Comparison of ENCODE assay signal across 8 cellular contexts in genomic region chr6:11537229-11538048, GRCh38. TPM values are rescaled to one million over a fixed set of nuclear protein-coding genes. Genes with fewer than 3 reads are reported as not detected.
DNase-seq lines count a peak whose midpoint lies in the region; ATAC-seq lines count a peak whose summit lies in the region.

A gene with protein sequence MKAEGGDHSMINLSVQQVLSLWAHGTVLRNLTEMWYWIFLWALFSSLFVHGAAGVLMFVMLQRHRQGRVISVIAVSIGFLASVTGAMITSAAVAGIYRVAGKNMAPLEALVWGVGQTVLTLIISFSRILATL (plus strand): TSS chr6:11537749. CDS start chr6:11538278, 529 bp downstream.

- peak; percentile 97 for ATAC-seq in GM18498 (IDR thresholded peaks at IDR 0.05; ENCODE audit: unreplicated experiment)
- ATAC-seq in HG02885 (IDR thresholded peaks at IDR 0.05; ENCODE audit: poor library complexity, unreplicated experiment), result peak; percentile 96
- peak; percentile 99 for ATAC-seq in left ventricle myocardium superior

- DNase-seq in NCI-H146 treated with DMSO at 0.1 percent for 48 hours (lab: John Stamatoyannopoulos, UW; ENCODE audit: unreplicated experiment) (peak; percentile 75), T-helper 1 cell (peak; percentile 92 to 97 (median 94)), amniotic stem cell (lab: John Stamatoyannopoulos, UW) (peak; percentile 66), left ventricle myocardium superior (peak; percentile 97), pulmonary artery endothelial cell (ENCODE audit: low read depth, low spot score) (peak; percentile 68)

- no peak within 1 kb of the TSS for H3K27ac ChIP-seq in urinary bladder (ENCODE audit: low read depth)

- H3K36me3 ChIP-seq in urinary bladder (ENCODE audit: insufficient read depth), result no peaks in the 10 kb centered on the region

- intact Hi-C loops in left ventricle myocardium superior (cut with micrococcal nuclease), result no loop called here

- peak within 1 kb of the TSS; percentile 96 for H3K4me3 ChIP-seq in urinary bladder (ENCODE audit: low read depth, low read length)

- no peaks in the 10 kb centered on the region for H3K4me1 ChIP-seq in urinary bladder (ENCODE audit: insufficient read depth)

- WGBS in urinary bladder, result under 1% methylated on average over 110 of the region's 110 CpGs

RNA-seq across cellular contexts. Expression of the gene that starts here (rescaled TPM):
- 5.4 TPM for total RNA-seq in left ventricle myocardium superior
- 5.4 and 5.6 TPM in 2 replicates for total RNA-seq in pulmonary artery endothelial cell
- total RNA-seq in urinary bladder, result 11.2 TPM
- 2.7 TPM for polyA plus RNA-seq in urinary bladder
